Comparison of ENCODE assay signal across 27 cellular contexts in genomic region chr5:121984250-121984649, GRCh38. TPM values are rescaled to one million over a fixed set of nuclear protein-coding genes. Genes with fewer than 3 reads are reported as not detected.
DNase-seq lines count a peak whose midpoint lies in the region; TF ChIP-seq lines count a peak whose summit lies in the region.
"Had no signal": no experiment of that assay in that cellular context is flagged by ENCODE, and none has a peak within 500 bp of the region (broad histone marks: within the 10 kb centered on the region; RNA-seq: fewer than 3 reads in every experiment).

No MANE protein-coding gene starts in this region.

- TF ChIP-seq EP300 in neural cell (conservative IDR thresholded peaks at IDR 0.05; ENCODE audit: poor library complexity, severe bottlenecking): peak; percentile 68

- H2AFZ ChIP-seq in neural cell (ENCODE audit: low read depth, low read length): no peak overlapping the region

- H3K9me2 ChIP-seq in neural cell (ENCODE audit: insufficient read depth, low read length): no peaks in the 10 kb centered on the region

- H3K4me2 ChIP-seq in neural cell (ENCODE audit: low read length): no peak overlapping the region
- H3K4me2 ChIP-seq: A549; BLaER1; BLaER1 treated with 17β-estradiol and CSF1 and Interleukin-3, amounts not matched to agents 10 nM and 100 nM had no signal

- TF ChIP-seq RAD21 in neural cell (conservative IDR thresholded peaks at IDR 0.05): no peak

- no peaks in the 10 kb centered on the region for H3K79me2 ChIP-seq in neural cell (replicated peaks; ENCODE audit: insufficient read depth, low read length)

- no peak for TF ChIP-seq CTCF in neural cell (IDR thresholded peaks at IDR 0.05; ENCODE audit: poor library complexity, severe bottlenecking)

- no peak for DNase-seq in HT-29 (ENCODE audit: low spot score)
- DNase-seq: 8988T; ACHN; AML-193; BE2C; C1 segment of cervical spinal cord; Caco-2; Calu3; CD4-positive, alpha-beta memory T cell; CD4-positive, alpha-beta T cell; CD4-positive, CD25-positive, alpha-beta regulatory T cell; CD8-positive, alpha-beta memory T cell; CD8-positive, alpha-beta T cell; COR-L47; DMS 273 treated with DMSO at 0.1 percent for 48 hours; DMS153; DMS53; DMS79; DMS79 treated with DMSO at 0.1 percent for 48 hours; DND-41; EL had no signal

- H3K27ac ChIP-seq in neural cell (ENCODE audit: low read length): no peak overlapping the region
- H3K27ac ChIP-seq: 22Rv1; A549; BLaER1; BLaER1 treated with 17β-estradiol and CSF1 and Interleukin-3, amounts not matched to agents 10 nM and 100 nM; C4-2B had no signal

- H3K27me3 ChIP-seq in neural cell (ENCODE audit: insufficient read depth, low read depth, low read length): no peaks in the 10 kb centered on the region
- H3K27me3 ChIP-seq: BE2C; BLaER1; BLaER1 treated with 17β-estradiol and CSF1 and Interleukin-3, amounts not matched to agents 10 nM and 100 nM had no signal

- no peak overlapping the region for H3K9ac ChIP-seq in neural cell (ENCODE audit: low read length)
- H3K9ac ChIP-seq: BLaER1; BLaER1 treated with 17β-estradiol and CSF1 and Interleukin-3, amounts not matched to agents 10 nM and 100 nM had no signal

- no peaks in the 10 kb centered on the region for H4K20me1 ChIP-seq in neural cell (ENCODE audit: insufficient read depth)

- H3F3A ChIP-seq in neural cell (ENCODE audit: insufficient read depth, low read length, poor library complexity, severe bottlenecking): no peaks in the 10 kb centered on the region

- H3K9me3 ChIP-seq in neural cell (ENCODE audit: low read length): no peaks in the 10 kb centered on the region
- H3K9me3 ChIP-seq: A549; BE2C; BLaER1; BLaER1 treated with 17β-estradiol and CSF1 and Interleukin-3, amounts not matched to agents 10 nM and 100 nM; Caco-2 had no signal

- H3K4me3 ChIP-seq in neural cell (ENCODE audit: low read length): no peak overlapping the region
- H3K4me3 ChIP-seq: A549; BLaER1; BLaER1 treated with 17β-estradiol and CSF1 and Interleukin-3, amounts not matched to agents 10 nM and 100 nM had no signal

- no peaks in the 10 kb centered on the region for H3K36me3 ChIP-seq in neural cell (ENCODE audit: insufficient read depth, low read length)
- H3K36me3 ChIP-seq: BE2C had no signal

TF ChIP-seq in neural cell, 6 proteins besides CTCF, POLR2A, EP300 and RAD21:
- TF ChIP-seq TAF1 (IDR thresholded peaks at IDR 0.05; ENCODE audit: low read depth) (no peak), POLR2AphosphoS5 (IDR thresholded peaks at IDR 0.05) (peak; percentile 62)
TF ChIP-seq in neural cell: peak in this region for 1.

RNA-seq across cellular contexts. Expression of gene SRFBP1, which starts 22.5 kb away (rescaled TPM):
- 2.9 and 6.1 TPM in 2 replicates for polyA plus RNA-seq in neural cell
- polyA minus RNA-seq in neural cell: 22.9 and 25.8 TPM in 2 replicates
- total RNA-seq in HT-29 (2014; rRNA removed; shearing (Covaris generic)): 4.2 and 5.7 TPM in 2 replicates
